ENCODE assay signal across 12 cellular contexts in the genomic region with DNA sequence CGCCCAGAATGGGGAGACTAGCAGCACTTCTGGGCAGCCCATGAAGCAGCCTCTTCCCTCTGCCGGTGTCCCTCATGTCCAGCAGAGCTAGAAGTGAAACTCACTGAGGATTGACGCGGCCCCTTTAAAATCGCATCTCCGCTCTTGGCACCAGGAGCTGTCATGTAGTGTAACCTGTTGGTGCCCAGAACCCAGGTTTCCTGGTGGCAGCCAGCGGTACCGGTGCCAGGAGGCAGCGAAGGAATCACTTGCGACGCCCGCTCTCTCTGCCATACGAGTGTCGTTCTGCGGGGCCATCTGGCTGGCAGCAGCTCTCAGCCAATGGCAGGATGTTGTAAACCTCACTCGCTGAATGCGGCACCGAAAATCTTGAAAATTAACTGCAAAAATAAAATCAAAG.
DNase-seq lines count a peak whose midpoint lies in the region; ATAC-seq and TF ChIP-seq lines count a peak whose summit lies in the region.
"Had no signal": no experiment of that assay in that cellular context is flagged by ENCODE, and none has a peak within 500 bp of the region (broad histone marks: within the 10 kb centered on the region; RNA-seq: fewer than 3 reads in every experiment).

No MANE protein-coding gene starts in this region.

- BruUV-seq in IMR-90 (replicated peaks; lab: Mats Ljungman, UMichigan), result no TSS peak

- H3K9me1 ChIP-seq in IMR-90 (ENCODE audit: insufficient read depth, low read length), result peaks cover 15% of the 10 kb centered on the region

- no peak overlapping the region for H3K56ac ChIP-seq in IMR-90 (ENCODE audit: extremely low read depth, insufficient read depth, low read length)

- H4K5ac ChIP-seq in IMR-90 (ENCODE audit: low read depth, low read length), result no peak overlapping the region

- peaks cover 18% of the 10 kb centered on the region for H3K4me1 ChIP-seq in IMR-90 (ENCODE audit: control insufficient read depth, insufficient read depth, low read length)
- H3K4me1 ChIP-seq in thoracic aorta (ENCODE audit: control insufficient read depth in 1 of 2, low read depth in 2 of 2), result peaks cover 42 to 71% of the 10 kb centered on the region in 2 donors

- H3K23ac ChIP-seq in IMR-90 (ENCODE audit: low read depth, low read length), result 0 out of 2 replicates have a peak overlapping the region, but pooled peaks have one; percentile 48

- peak overlapping the region; percentile 58; the same call in 1 of the 2 replicates for H2AK5ac ChIP-seq in IMR-90 (ENCODE audit: low read depth, low read length)

- no peak overlapping the region for H2BK15ac ChIP-seq in IMR-90 (ENCODE audit: low read depth, low read length)

- POLR2A ChIA-PET in IMR-90 (lab: Charles Lee; ENCODE audit: unreplicated experiment), result no interaction called here

- H2BK120ac ChIP-seq in IMR-90 (ENCODE audit: low read depth, low read length), result no peak overlapping the region

- DNase-seq in IMR-90, result no peak
- DNase-seq in coronary artery (ENCODE audit: low spot score), result no peak
- peak; percentile 38 for DNase-seq in inferior parietal cortex (ENCODE audit: extremely low spot score)
- DNase-seq in thoracic aorta (ENCODE audit: low spot score), result no peak
- no peak for DNase-seq in activated T-cell treated with anti-CD3 and anti-CD28 coated beads, Interleukin-2, amount 50 U/mL, for 1 hour
- no peak for DNase-seq in central memory CD4-positive, alpha-beta T cell
- no peak for DNase-seq in KBM-7
- DNase-seq: activated gamma-delta T cell treated with Interleukin-2 at 50 U/mL for 16 hours; effector CD8-positive, alpha-beta T cell; NCI-H2081 had no signal

- no peak overlapping the region for H2BK20ac ChIP-seq in IMR-90 (ENCODE audit: low read depth, low read length)

- H4K20me1 ChIP-seq in IMR-90 (ENCODE audit: insufficient read depth, low read length), result peaks cover 44% of the 10 kb centered on the region

- WGBS in IMR-90 (ENCODE audit: extremely low coverage in 2 of 2, insufficient read length in 1 of 2), 2 experiments, result 83% methylated on average over 10 of the region's 18 CpGs; no CpG with 5 or more reads in 1 of the 2 experiments

- H4K91ac ChIP-seq in IMR-90 (ENCODE audit: insufficient read depth, low read depth, low read length), result no peak overlapping the region

- no peak overlapping the region for H3K4ac ChIP-seq in IMR-90 (ENCODE audit: low read depth, low read length)

- H3K18ac ChIP-seq in IMR-90 (ENCODE audit: low read depth, low read length), result no peak overlapping the region

- in situ Hi-C loops in IMR-90 (cut with MboI; ENCODE audit: low sequenced_read_pairs), result no loop called here
- in situ Hi-C loops in KBM-7 (cut with MboI; ENCODE audit: low pct_unique_long_range_greater_than_20kb, low sequenced_read_pairs), result no loop called here

- H3K4me2 ChIP-seq in IMR-90 (ENCODE audit: low read depth, low read length), result 0 out of 2 replicates have a peak overlapping the region, but pooled peaks have one; percentile 5

- H3K27me3 ChIP-seq in IMR-90 (ENCODE audit: control insufficient read depth, insufficient read depth, low read length) (no peaks in the 10 kb centered on the region), thoracic aorta (replicated peaks; ENCODE audit: insufficient read depth) (no peaks in the 10 kb centered on the region)

- H3K9me3 ChIP-seq in IMR-90 (ENCODE audit: control insufficient read depth, insufficient read depth, low read length), result no peaks in the 10 kb centered on the region
- H3K9me3 ChIP-seq in thoracic aorta, result no peaks in the 10 kb centered on the region

- no peak for TF ChIP-seq CTCF in IMR-90 (conservative IDR thresholded peaks at IDR 0.05; ENCODE audit: low read depth, low read length)
- TF ChIP-seq CTCF in coronary artery (IDR thresholded peaks at IDR 0.05), result no peak
- TF ChIP-seq CTCF in thoracic aorta (IDR thresholded peaks at IDR 0.05), result peak; percentile 44

- H2BK5ac ChIP-seq in IMR-90 (ENCODE audit: low read depth, low read length, poor library complexity, severe bottlenecking), result peak overlapping the region; percentile 4

- H3K14ac ChIP-seq in IMR-90 (replicated peaks; ENCODE audit: low read depth, low read length), result no peak overlapping the region

- intact Hi-C loops in IMR-90 (cut with micrococcal nuclease), result no loop called here

- dilution Hi-C loops in IMR-90 (cut with HindIII; ENCODE audit: low sequenced_read_pairs, unreplicated experiment), result no loop called here

- CTCF ChIA-PET in IMR-90 (lab: Yijun Ruan, JAX), result no interaction called here

- TF ChIP-seq RAD21 in IMR-90 (IDR thresholded peaks at IDR 0.05; ENCODE audit: low read length), result no peak

- ATAC-seq in IMR-90 (ENCODE audit: low read depth), result no peak
- no peak for ATAC-seq in thoracic aorta (ENCODE audit: insufficient number of reproducible peaks, low FRiP score, low read depth)
- ATAC-seq in HG03196 (IDR thresholded peaks at IDR 0.05; ENCODE audit: unreplicated experiment), result no peak
- ATAC-seq: activated CD4-positive, CD25-positive, alpha-beta regulatory T cell treated with anti-CD3 and anti-CD28 coated beads, Interleukin-2, amount 50 U/mL, for 24 hours had no signal

- no peak overlapping the region for H2AK9ac ChIP-seq in IMR-90 (replicated peaks; ENCODE audit: low read depth, low read length, poor library complexity)

- H3K4me3 ChIP-seq in IMR-90 (ENCODE audit: insufficient read depth, low read depth, low read length) (no peak overlapping the region), coronary artery (peak overlapping the region; percentile 70), thoracic aorta (peak overlapping the region; percentile 74)

- no peak overlapping the region for H3K27ac ChIP-seq in IMR-90 (ENCODE audit: insufficient read depth, low read length)
- H3K27ac ChIP-seq in coronary artery, result peak overlapping the region; percentile 65 to 87
- H3K27ac ChIP-seq in thoracic aorta, result peak overlapping the region; percentile 46 to 79

- peaks cover 51 to 88% of the 10 kb centered on the region in 2 experiments for H3K79me1 ChIP-seq in IMR-90 (ENCODE audit: low read depth in 1 of 2, low read length in 2 of 2)

- TF ChIP-seq POLR2A in IMR-90 (IDR thresholded peaks at IDR 0.05; ENCODE audit: low read depth, low read length), result no peak

- H3K9ac ChIP-seq in IMR-90 (ENCODE audit: low read depth, low read length), result no peak overlapping the region

- H2AFZ ChIP-seq in IMR-90 (replicated peaks; ENCODE audit: low read length, poor library complexity), result no peak overlapping the region

- H4K8ac ChIP-seq in IMR-90 (ENCODE audit: low read depth in 2 of 2, low read length in 2 of 2), result peak overlapping the region in 1 of 2 experiments; percentile 25; a peak in 2 of 4 replicates

- H3K36me3 ChIP-seq in IMR-90 (ENCODE audit: control insufficient read depth, insufficient read depth, low read length), result no peaks in the 10 kb centered on the region
- no peaks in the 10 kb centered on the region for H3K36me3 ChIP-seq in thoracic aorta

TF ChIP-seq in IMR-90, 13 proteins besides CTCF, POLR2A, EP300 and RAD21:
- TF ChIP-seq CHD1 (IDR thresholded peaks at IDR 0.05; ENCODE audit: low read depth, low read length), result no peak
- no peak for TF ChIP-seq MXI1 (IDR thresholded peaks at IDR 0.05; ENCODE audit: borderline replicate concordance, low read depth, low read length)
- TF ChIP-seq FOS (IDR thresholded peaks at IDR 0.05; ENCODE audit: low read depth, low read length), result no peak
- no peak for TF ChIP-seq MAFK (IDR thresholded peaks at IDR 0.05; ENCODE audit: low read depth, low read length)
